Comparison of ENCODE assay signal across 8 cellular contexts in the genomic region with DNA sequence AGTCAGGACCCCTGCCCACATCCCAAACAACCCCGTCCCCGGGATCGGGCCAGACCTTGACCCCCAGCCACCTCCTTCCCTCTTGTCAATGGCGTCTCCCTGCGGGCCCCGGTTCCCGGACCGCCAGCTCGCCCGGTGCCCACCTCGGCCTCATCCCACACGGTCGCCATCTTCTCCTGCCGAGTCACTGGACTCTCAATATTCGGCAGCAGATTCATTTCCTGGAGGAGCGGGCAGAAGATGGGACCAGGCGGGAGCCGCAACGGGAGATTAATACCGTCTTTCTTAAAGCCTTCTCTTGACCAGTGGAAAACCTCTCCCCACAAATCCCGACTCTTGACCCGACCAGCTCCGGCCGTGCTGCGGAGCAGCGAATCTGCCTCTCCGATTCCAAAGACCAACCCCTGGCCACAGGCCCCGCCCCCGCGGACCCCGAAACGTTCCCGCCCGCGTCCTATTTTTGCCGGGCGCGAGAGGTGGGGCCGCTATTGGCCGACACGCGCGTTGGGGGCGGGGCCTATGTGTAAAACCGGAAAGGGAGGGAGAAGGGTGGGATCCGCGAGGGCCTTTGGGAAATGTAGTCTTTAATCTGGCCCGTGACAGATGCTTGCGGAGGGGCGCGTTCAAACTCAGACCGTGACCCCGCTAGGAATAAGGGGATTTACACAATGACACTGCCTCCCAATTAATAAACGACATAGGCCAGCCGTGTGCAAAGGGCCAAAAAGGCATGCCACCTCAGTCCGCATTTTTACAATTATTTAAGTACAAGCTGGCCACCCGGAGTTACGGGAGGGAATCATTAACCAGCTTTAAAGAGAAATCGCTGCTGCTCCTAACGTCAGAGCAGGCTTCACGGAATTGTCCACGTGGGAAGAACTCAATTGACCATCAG. TPM values are rescaled to one million over a fixed set of nuclear protein-coding genes. Genes with fewer than 3 reads are reported as not detected.
DNase-seq lines count a peak whose midpoint lies in the region; ATAC-seq, FAIRE-seq and TF ChIP-seq lines count a peak whose summit lies in the region.

Gene PSMC3, minus strand, starts transcription at position 378 of the 895 bp plus-strand sequence. Its CDS starts 160 bp downstream, at position 218.

- H4K20me1 ChIP-seq in mammary epithelial cell (ENCODE audit: insufficient read depth, low read length), result no peaks in the 10 kb centered on the region

- ATAC-seq in GM18873 (IDR thresholded peaks at IDR 0.05; ENCODE audit: low FRiP score, unreplicated experiment), result peak; percentile 74
- peak; percentile 81 for ATAC-seq in HG03139 (IDR thresholded peaks at IDR 0.05; ENCODE audit: unreplicated experiment)

- peak within 1 kb of the TSS; percentile 98 for H3K27ac ChIP-seq in WERI-Rb-1
- H3K27ac ChIP-seq in mammary epithelial cell (ENCODE audit: insufficient read depth, low read depth, low read length), result peak within 1 kb of the TSS; percentile 94
- H3K27ac ChIP-seq in small intestine (ENCODE audit: low read depth in 1 of 2, low read length in 1 of 2), result peak within 1 kb of the TSS; percentile 57 to 95

- peaks cover 38% of the 10 kb centered on the region for H3K79me2 ChIP-seq in mammary epithelial cell (ENCODE audit: insufficient read depth, low read length)

- H3K4me2 ChIP-seq in mammary epithelial cell (ENCODE audit: insufficient read depth, low read depth, low read length), result peak within 1 kb of the TSS; percentile 86

- peaks cover 14% of the 10 kb centered on the region for H3K4me1 ChIP-seq in mammary epithelial cell (ENCODE audit: insufficient read depth, low read length)
- peaks cover 0 to 3% of the 10 kb centered on the region in 2 donors for H3K4me1 ChIP-seq in small intestine (ENCODE audit: control insufficient read depth in 2 of 2, insufficient read depth in 1 of 2, low read depth in 1 of 2, low read length in 1 of 2)

- CTCF ChIA-PET in mammary epithelial cell (lab: Charles Lee; ENCODE audit: low non-redundant PET), result no interaction called here

- H3K36me3 ChIP-seq in WERI-Rb-1 (peaks cover 45% of the 10 kb centered on the region), mammary epithelial cell (ENCODE audit: insufficient read depth, low read length) (peaks cover 15% of the 10 kb centered on the region), small intestine (ENCODE audit: control insufficient read depth in 2 of 2, insufficient read depth in 2 of 2, low read length in 2 of 2) (peaks cover 6 to 7% of the 10 kb centered on the region in 2 donors)

- intact Hi-C loops in mammary epithelial cell (cut with micrococcal nuclease), result loop anchor here (1.0 to 2.0 kb wide), 2 partner anchors 17 to 28 kb away; no protein-coding TSS in a partner anchor

- FAIRE-seq in small intestine (lab: Jason Lieb, UNC), result no peak

- 2% methylated on average over 33 of the region's 62 CpGs for WGBS in mammary epithelial cell (ENCODE audit: low coverage, missing lambda C conversion rate)
- WGBS in small intestine, 3 donors, result 0% methylated on average over 59 to 62 of the region's 62 CpGs

- peak within 1 kb of the TSS; percentile 99 for H3K9ac ChIP-seq in mammary epithelial cell (ENCODE audit: insufficient read depth, low read length)

- H3K27me3 ChIP-seq in WERI-Rb-1 (ENCODE audit: insufficient read depth, low read depth, severe bottlenecking) (no peaks in the 10 kb centered on the region), mammary epithelial cell (ENCODE audit: insufficient read depth, low read length) (no peaks in the 10 kb centered on the region), small intestine (ENCODE audit: control insufficient read depth in 2 of 2, insufficient read depth in 2 of 2, low read length in 2 of 2) (no peaks in the 10 kb centered on the region)

- H3K9me3 ChIP-seq in WERI-Rb-1 (ENCODE audit: severe bottlenecking) (no peaks in the 10 kb centered on the region), mammary epithelial cell (replicated peaks; ENCODE audit: insufficient read depth, low read length) (no peaks in the 10 kb centered on the region), small intestine (ENCODE audit: control insufficient read depth, low read depth) (no peaks in the 10 kb centered on the region)

- peak within 1 kb of the TSS; percentile 100 for H3K4me3 ChIP-seq in WERI-Rb-1 (ENCODE audit: low read depth, low read length)
- H3K4me3 ChIP-seq in mammary epithelial cell (replicated peaks in 1 of 3; ENCODE audit: insufficient read depth in 1 of 3, low read depth in 2 of 3, low read length in 3 of 3), result peak within 1 kb of the TSS; percentile 88 to 99 (median 97)
- H3K4me3 ChIP-seq in small intestine (ENCODE audit: low read depth in 1 of 2, low read length in 2 of 2), result peak within 1 kb of the TSS; percentile 74 to 93

- TF ChIP-seq CTCF in WERI-Rb-1 (IDR thresholded peaks at IDR 0.05; ENCODE audit: low read depth, low read length) (no peak), mammary epithelial cell (conservative IDR thresholded peaks at IDR 0.05 in 1 of 2, IDR thresholded peaks at IDR 0.05 in 1 of 2; ENCODE audit: extremely low read depth in 1 of 2, insufficient read depth in 1 of 2, low read depth in 1 of 2, low read length in 2 of 2) (no peak)

- dilution Hi-C loops in mammary epithelial cell (cut with HindIII; ENCODE audit: low sequenced_read_pairs), result no loop called here

- H2AFZ ChIP-seq in mammary epithelial cell (ENCODE audit: low read depth, low read length), result peak within 1 kb of the TSS; percentile 98

- BruUV-seq in mammary epithelial cell (replicated peaks; lab: Mats Ljungman, UMichigan), result no TSS peak

- in situ Hi-C loops in ACHN (cut with HindIII; ENCODE audit: low pct_ligation_motif_present, low pct_unique_long_range_greater_than_20kb, low sequenced_read_pairs), result no loop called here
- in situ Hi-C loops in mammary epithelial cell (cut with MboI; ENCODE audit: low sequenced_read_pairs in 2 of 2), result no loop called here

- DNase-seq in ACHN (peak; percentile 95), NCI-H2227 (lab: John Stamatoyannopoulos, UW; ENCODE audit: unreplicated experiment) (peak; percentile 98), WERI-Rb-1 (peak; percentile 98), mammary epithelial cell (peak; percentile 95), iPS-NIHi11 (ENCODE audit: low spot score) (peak; percentile 98), small intestine (peak; percentile 99)

RNA-seq across cellular contexts. Expression of gene PSMC3, which starts in this region (rescaled TPM):
- 100 to 1,000 TPM in 1 of 2 donors, 10 to 100 TPM in 1; 72.7 to 142 TPM for total RNA-seq in mammary epithelial cell
- polyA plus RNA-seq in mammary epithelial cell, result 168 TPM
- 202 TPM for polyA minus RNA-seq in mammary epithelial cell
- 100 to 1,000 TPM; 103 to 156 (median 104) TPM for polyA plus RNA-seq in small intestine

Comparison
In these comparisons a context has a peak if more than half of its experiments do, and no peak if none do; other contexts are left out.
1. Peak in every context shown above with its lines: DNase-seq, ATAC-seq, H3K4me3 ChIP-seq and H3K27ac ChIP-seq.